Comparison of ENCODE assay signal across 1 cellular context in the genomic region with DNA sequence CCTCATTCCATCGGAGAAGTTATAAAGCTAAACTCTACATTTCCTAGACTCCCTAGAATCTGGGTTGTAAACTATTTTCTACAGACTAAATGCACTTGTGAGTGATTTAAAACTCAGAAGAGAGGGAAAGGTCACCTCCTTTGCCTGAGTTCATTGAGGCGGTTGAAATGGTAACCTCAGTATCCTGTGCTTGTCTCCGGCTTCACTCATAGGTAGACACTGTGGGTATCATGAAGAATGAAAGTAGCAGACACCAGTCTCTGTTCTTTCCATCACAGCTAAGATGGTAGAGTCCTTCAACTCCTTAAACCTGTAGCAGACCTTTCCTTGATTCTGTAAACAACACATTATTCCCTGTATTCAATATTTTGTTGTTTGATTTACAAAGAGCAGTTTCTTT.
TF ChIP-seq lines count a peak whose summit lies in the region.

No MANE protein-coding gene starts in this region.

TF ChIP-seq in GM23338, 12 proteins besides CTCF, POLR2A, EP300 and RAD21 (continued from another document):
- TF ChIP-seq, protein P1, sequence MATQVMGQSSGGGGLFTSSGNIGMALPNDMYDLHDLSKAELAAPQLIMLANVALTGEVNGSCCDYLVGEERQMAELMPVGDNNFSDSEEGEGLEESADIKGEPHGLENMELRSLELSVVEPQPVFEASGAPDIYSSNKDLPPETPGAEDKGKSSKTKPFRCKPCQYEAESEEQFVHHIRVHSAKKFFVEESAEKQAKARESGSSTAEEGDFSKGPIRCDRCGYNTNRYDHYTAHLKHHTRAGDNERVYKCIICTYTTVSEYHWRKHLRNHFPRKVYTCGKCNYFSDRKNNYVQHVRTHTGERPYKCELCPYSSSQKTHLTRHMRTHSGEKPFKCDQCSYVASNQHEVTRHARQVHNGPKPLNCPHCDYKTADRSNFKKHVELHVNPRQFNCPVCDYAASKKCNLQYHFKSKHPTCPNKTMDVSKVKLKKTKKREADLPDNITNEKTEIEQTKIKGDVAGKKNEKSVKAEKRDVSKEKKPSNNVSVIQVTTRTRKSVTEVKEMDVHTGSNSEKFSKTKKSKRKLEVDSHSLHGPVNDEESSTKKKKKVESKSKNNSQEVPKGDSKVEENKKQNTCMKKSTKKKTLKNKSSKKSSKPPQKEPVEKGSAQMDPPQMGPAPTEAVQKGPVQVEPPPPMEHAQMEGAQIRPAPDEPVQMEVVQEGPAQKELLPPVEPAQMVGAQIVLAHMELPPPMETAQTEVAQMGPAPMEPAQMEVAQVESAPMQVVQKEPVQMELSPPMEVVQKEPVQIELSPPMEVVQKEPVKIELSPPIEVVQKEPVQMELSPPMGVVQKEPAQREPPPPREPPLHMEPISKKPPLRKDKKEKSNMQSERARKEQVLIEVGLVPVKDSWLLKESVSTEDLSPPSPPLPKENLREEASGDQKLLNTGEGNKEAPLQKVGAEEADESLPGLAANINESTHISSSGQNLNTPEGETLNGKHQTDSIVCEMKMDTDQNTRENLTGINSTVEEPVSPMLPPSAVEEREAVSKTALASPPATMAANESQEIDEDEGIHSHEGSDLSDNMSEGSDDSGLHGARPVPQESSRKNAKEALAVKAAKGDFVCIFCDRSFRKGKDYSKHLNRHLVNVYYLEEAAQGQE (IDR thresholded peaks at IDR 0.05; ENCODE audit: unreplicated experiment): no peak
- TF ChIP-seq ZNF331 (CRISPR knock-in tag; IDR thresholded peaks at IDR 0.05; ENCODE audit: low read depth): no peak
- no peak for TF ChIP-seq JUNB (IDR thresholded peaks at IDR 0.05; ENCODE audit: unreplicated experiment)
- TF ChIP-seq CREB1 (CRISPR knock-in tag; IDR thresholded peaks at IDR 0.05; ENCODE audit: low read depth): no peak
- TF ChIP-seq NANOG (IDR thresholded peaks at IDR 0.05; ENCODE audit: borderline replicate concordance): no peak
- TF ChIP-seq, protein P2, sequence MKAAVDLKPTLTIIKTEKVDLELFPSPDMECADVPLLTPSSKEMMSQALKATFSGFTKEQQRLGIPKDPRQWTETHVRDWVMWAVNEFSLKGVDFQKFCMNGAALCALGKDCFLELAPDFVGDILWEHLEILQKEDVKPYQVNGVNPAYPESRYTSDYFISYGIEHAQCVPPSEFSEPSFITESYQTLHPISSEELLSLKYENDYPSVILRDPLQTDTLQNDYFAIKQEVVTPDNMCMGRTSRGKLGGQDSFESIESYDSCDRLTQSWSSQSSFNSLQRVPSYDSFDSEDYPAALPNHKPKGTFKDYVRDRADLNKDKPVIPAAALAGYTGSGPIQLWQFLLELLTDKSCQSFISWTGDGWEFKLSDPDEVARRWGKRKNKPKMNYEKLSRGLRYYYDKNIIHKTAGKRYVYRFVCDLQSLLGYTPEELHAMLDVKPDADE (IDR thresholded peaks at IDR 0.05): no peak
- no peak for TF ChIP-seq EZH2phosphoT487 (IDR thresholded peaks at IDR 0.05; ENCODE audit: unreplicated experiment)
- TF ChIP-seq ZNF114 (CRISPR knock-in tag; IDR thresholded peaks at IDR 0.05): no peak
- no peak for TF ChIP-seq STAT1 (IDR thresholded peaks at IDR 0.05; ENCODE audit: unreplicated experiment)
- TF ChIP-seq, protein P3, sequence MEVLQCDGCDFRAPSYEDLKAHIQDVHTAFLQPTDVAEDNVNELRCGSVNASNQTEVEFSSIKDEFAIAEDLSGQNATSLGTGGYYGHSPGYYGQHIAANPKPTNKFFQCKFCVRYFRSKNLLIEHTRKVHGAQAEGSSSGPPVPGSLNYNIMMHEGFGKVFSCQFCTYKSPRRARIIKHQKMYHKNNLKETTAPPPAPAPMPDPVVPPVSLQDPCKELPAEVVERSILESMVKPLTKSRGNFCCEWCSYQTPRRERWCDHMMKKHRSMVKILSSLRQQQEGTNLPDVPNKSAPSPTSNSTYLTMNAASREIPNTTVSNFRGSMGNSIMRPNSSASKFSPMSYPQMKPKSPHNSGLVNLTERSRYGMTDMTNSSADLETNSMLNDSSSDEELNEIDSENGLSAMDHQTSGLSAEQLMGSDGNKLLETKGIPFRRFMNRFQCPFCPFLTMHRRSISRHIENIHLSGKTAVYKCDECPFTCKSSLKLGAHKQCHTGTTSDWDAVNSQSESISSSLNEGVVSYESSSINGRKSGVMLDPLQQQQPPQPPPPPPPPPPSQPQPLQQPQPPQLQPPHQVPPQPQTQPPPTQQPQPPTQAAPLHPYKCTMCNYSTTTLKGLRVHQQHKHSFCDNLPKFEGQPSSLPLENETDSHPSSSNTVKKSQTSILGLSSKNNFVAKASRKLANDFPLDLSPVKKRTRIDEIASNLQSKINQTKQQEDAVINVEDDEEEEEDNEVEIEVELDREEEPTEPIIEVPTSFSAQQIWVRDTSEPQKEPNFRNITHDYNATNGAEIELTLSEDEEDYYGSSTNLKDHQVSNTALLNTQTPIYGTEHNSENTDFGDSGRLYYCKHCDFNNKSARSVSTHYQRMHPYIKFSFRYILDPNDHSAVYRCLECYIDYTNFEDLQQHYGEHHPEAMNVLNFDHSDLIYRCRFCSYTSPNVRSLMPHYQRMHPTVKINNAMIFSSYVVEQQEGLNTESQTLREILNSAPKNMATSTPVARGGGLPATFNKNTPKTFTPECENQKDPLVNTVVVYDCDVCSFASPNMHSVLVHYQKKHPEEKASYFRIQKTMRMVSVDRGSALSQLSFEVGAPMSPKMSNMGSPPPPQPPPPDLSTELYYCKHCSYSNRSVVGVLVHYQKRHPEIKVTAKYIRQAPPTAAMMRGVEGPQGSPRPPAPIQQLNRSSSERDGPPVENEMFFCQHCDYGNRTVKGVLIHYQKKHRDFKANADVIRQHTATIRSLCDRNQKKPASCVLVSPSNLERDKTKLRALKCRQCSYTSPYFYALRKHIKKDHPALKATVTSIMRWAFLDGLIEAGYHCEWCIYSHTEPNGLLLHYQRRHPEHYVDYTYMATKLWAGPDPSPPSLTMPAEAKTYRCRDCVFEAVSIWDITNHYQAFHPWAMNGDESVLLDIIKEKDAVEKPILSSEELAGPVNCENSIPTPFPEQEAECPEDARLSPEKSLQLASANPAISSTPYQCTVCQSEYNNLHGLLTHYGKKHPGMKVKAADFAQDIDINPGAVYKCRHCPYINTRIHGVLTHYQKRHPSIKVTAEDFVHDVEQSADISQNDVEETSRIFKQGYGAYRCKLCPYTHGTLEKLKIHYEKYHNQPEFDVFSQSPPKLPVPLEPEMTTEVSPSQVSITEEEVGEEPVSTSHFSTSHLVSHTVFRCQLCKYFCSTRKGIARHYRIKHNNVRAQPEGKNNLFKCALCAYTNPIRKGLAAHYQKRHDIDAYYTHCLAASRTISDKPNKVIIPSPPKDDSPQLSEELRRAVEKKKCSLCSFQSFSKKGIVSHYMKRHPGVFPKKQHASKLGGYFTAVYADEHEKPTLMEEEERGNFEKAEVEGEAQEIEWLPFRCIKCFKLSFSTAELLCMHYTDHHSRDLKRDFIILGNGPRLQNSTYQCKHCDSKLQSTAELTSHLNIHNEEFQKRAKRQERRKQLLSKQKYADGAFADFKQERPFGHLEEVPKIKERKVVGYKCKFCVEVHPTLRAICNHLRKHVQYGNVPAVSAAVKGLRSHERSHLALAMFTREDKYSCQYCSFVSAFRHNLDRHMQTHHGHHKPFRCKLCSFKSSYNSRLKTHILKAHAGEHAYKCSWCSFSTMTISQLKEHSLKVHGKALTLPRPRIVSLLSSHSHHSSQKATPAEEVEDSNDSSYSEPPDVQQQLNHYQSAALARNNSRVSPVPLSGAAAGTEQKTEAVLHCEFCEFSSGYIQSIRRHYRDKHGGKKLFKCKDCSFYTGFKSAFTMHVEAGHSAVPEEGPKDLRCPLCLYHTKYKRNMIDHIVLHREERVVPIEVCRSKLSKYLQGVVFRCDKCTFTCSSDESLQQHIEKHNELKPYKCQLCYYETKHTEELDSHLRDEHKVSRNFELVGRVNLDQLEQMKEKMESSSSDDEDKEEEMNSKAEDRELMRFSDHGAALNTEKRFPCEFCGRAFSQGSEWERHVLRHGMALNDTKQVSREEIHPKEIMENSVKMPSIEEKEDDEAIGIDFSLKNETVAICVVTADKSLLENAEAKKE (CRISPR knock-in tag; IDR thresholded peaks at IDR 0.05): no peak
- no peak for TF ChIP-seq POLR2AphosphoS5 (IDR thresholded peaks at IDR 0.05; ENCODE audit: low read depth)
